Comparison of ENCODE assay signal across 8 cellular contexts in the genomic region with DNA sequence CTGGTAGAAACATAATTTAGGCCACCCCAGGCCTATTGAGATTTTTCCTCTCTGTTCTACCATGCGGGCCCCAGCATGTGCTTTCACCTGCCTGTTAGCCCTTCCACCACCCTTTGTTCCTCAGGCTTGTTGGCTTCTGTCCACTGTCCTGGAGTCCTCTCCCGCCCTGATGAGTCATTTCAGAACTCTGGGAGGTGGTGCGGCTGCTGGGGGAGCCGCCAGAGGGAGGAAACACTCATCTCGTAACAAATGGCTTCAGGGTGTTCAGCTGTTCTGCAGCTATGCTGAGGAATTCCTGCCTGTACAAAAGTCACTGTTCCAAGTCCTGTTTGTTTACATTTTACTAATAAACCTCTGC. TPM values are rescaled to one million over a fixed set of nuclear protein-coding genes. Genes with fewer than 3 reads are reported as not detected.
A peak's percentile ranks its signal among the peaks of the same experiment; 100 is the strongest.
DNase-seq lines count a peak whose midpoint lies in the region; ATAC-seq and TF ChIP-seq lines count a peak whose summit lies in the region.

No MANE protein-coding gene starts in this region.

- no peaks in the 10 kb centered on the region for H3K27me3 ChIP-seq in colonic mucosa
- H3K27me3 ChIP-seq in upper lobe of left lung, result no peaks in the 10 kb centered on the region

- H3K36me3 ChIP-seq in colonic mucosa, result no peaks in the 10 kb centered on the region
- H3K36me3 ChIP-seq in upper lobe of left lung, result no peaks in the 10 kb centered on the region

- H3K4me3 ChIP-seq in colonic mucosa, result no peak overlapping the region
- no peak overlapping the region for H3K4me3 ChIP-seq in lower leg skin (ENCODE audit: low read depth, poor library complexity, severe bottlenecking)
- H3K4me3 ChIP-seq in upper lobe of left lung, result no peak overlapping the region

- peak; percentile 28 for TF ChIP-seq CTCF in colonic mucosa (IDR thresholded peaks at IDR 0.05)
- no peak for TF ChIP-seq CTCF in lower leg skin (IDR thresholded peaks at IDR 0.05)
- TF ChIP-seq CTCF in upper lobe of left lung (IDR thresholded peaks at IDR 0.05), result peak in 4 of 6 experiments; percentile 26 to 72 (median 52)

- H3K4me3 Mint-ChIP-seq in T-helper 17 cell, result no peak overlapping the region

- no peaks in the 10 kb centered on the region for H3K4me1 Mint-ChIP-seq in T-helper 17 cell

- DNase-seq in DMS79 (lab: John Stamatoyannopoulos, UW), result peak; percentile 37
- peak; percentile 47 for DNase-seq in NCI-H510A treated with DMSO at 0.1 percent for 48 hours (lab: John Stamatoyannopoulos, UW)
- DNase-seq in colonic mucosa, result peak; percentile 83
- peak; percentile 85 to 95 for DNase-seq in lower leg skin (ENCODE audit: low spot score in 2 of 2)
- DNase-seq in upper lobe of left lung, result peak; percentile 12 to 84
- no peak for DNase-seq in NCI-H82 (lab: John Stamatoyannopoulos, UW)
- no peak for DNase-seq in T-helper 17 cell

- no peaks in the 10 kb centered on the region for H3K36me3 Mint-ChIP-seq in T-helper 17 cell (ENCODE audit: low read depth)

- no peak for TF ChIP-seq POLR2A in lower leg skin (IDR thresholded peaks at IDR 0.05)
- no peak for TF ChIP-seq POLR2A in upper lobe of left lung (IDR thresholded peaks at IDR 0.05)

- intact Hi-C loops in colonic mucosa (cut with DNase I), result no loop called here
- intact Hi-C loops in lower leg skin (cut with DNase I; ENCODE audit: low total_unique reads), result no loop called here

- no peak overlapping the region for H3K27ac ChIP-seq in colonic mucosa
- H3K27ac ChIP-seq in upper lobe of left lung, result peak overlapping the region in 3 of 4 donors; percentile 31 to 33 (median 33)

- H3K4me1 ChIP-seq in colonic mucosa (no peaks in the 10 kb centered on the region), upper lobe of left lung (peaks cover 4 to 13% (median 8%) of the 10 kb centered on the region in 4 donors)

- 8 to 9% methylated on average over 5 of the region's 5 CpGs for WGBS in lower leg skin, 2 donors
- 10 to 19% methylated on average over 5 of the region's 5 CpGs for WGBS in upper lobe of left lung, 2 donors

- no peak overlapping the region for H3K27ac Mint-ChIP-seq in T-helper 17 cell

- H3K9ac ChIP-seq in colonic mucosa (ENCODE audit: low read depth in 2 of 2, low read length in 2 of 2), result no peak overlapping the region

- TF ChIP-seq EP300 in upper lobe of left lung (IDR thresholded peaks at IDR 0.05), result no peak

- ATAC-seq in upper lobe of left lung (ENCODE audit: low FRiP score in 2 of 2) (peak; percentile 90 to 96), GM21381 (IDR thresholded peaks at IDR 0.05; ENCODE audit: unreplicated experiment) (no peak), T-helper 17 cell (no peak)

- H3K27me3 Mint-ChIP-seq in T-helper 17 cell, result no peaks in the 10 kb centered on the region

- H3K9me3 ChIP-seq in colonic mucosa (no peaks in the 10 kb centered on the region), upper lobe of left lung (no peaks in the 10 kb centered on the region), T-helper 17 cell (ENCODE audit: control insufficient read depth, low read length, poor library complexity, severe bottlenecking) (no peaks in the 10 kb centered on the region)

RNA-seq across cellular contexts. Expression of gene LRTM1, which starts 36.3 kb away (rescaled TPM):
- not detected for total RNA-seq in colonic mucosa
- total RNA-seq in lower leg skin, result not detected
- not detected for total RNA-seq in upper lobe of left lung
- not detected for total RNA-seq in T-helper 17 cell

Comparison
In these comparisons a context has a peak if more than half of its experiments do, and no peak if none do; other contexts are left out.
1. DNase-seq: peak in DMS79 (single experiment), NCI-H510A treated with DMSO at 0.1 percent for 48 hours (single experiment), colonic mucosa (single experiment), lower leg skin (2 of 2) and upper lobe of left lung (2 of 2); none in NCI-H82 (single experiment) and T-helper 17 cell (0 of 3).
2. CTCF ChIP-seq: peak in colonic mucosa (single experiment) and upper lobe of left lung (4 of 6); none in lower leg skin (0 of 3).
3. ATAC-seq: peak in upper lobe of left lung (2 of 2); none in GM21381 (single experiment) and T-helper 17 cell (single experiment).